ENCODE assay signal across 9 cellular contexts in the genomic region with DNA sequence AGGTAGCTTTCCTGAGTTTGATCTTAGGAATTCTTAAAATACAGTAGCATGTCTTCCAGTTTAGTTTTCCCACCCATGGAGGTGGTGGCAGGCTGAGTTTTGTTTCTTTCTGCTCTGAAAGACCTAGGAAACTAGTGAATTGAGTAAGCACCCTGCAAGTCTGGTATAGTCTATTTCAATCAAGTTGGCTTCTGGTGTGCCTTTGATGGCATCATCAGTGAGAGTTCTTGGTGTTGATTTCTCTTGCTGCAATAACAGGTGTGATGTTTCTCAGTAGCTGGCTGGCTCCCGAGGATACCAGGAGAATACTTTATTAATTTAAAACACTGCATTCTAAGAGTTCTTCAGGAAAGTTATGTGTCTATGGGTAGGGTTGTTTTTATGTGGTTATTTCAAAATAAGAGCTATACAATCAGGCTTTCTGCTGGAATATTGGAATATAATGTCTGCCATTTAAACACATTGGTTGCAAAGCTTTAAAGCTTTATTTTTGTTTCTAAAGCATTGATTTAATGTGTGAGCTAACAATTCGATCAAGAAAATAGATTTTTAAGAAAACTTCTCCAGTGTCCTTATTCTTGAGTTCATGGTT. TPM values are rescaled to one million over a fixed set of nuclear protein-coding genes. Genes with fewer than 3 reads are reported as not detected.
DNase-seq lines count a peak whose midpoint lies in the region; TF ChIP-seq lines count a peak whose summit lies in the region.
"Had no signal": no experiment of that assay in that cellular context is flagged by ENCODE, and none has a peak within 500 bp of the region (broad histone marks: within the 10 kb centered on the region; RNA-seq: fewer than 3 reads in every experiment).

No MANE protein-coding gene starts in this region.

- no peak overlapping the region for H3K4me3 Mint-ChIP-seq in progenitor cell of endocrine pancreas (ENCODE audit: low read depth)

- in situ Hi-C loops in transverse colon (cut with MboI; ENCODE audit: low pct_ligation_motif_present in 1 of 4, low pct_unique_long_range_greater_than_20kb in 1 of 4, low sequenced_read_pairs in 3 of 4), result loop anchor here in 1 of 4 donors (25.0 kb wide), 1 partner anchor 96 kb away; the partner anchor contains the start of gene RAB22A

- no peaks in the 10 kb centered on the region for H3K9me3 ChIP-seq in effector memory CD4-positive, alpha-beta T cell (ENCODE audit: control insufficient read depth, low read length)
- H3K9me3 ChIP-seq in transverse colon, result no peaks in the 10 kb centered on the region
- H3K9me3 ChIP-seq: thoracic aorta had no signal

- H3K27ac Mint-ChIP-seq in progenitor cell of endocrine pancreas, result no peak overlapping the region

- no peaks in the 10 kb centered on the region for H3K36me3 ChIP-seq in effector memory CD4-positive, alpha-beta T cell (ENCODE audit: control insufficient read depth, insufficient read depth, low read length)
- H3K36me3 ChIP-seq in transverse colon, result no peaks in the 10 kb centered on the region
- H3K36me3 ChIP-seq: thoracic aorta had no signal

- H3K36me3 Mint-ChIP-seq in progenitor cell of endocrine pancreas (ENCODE audit: insufficient read depth), result peaks cover 4% of the 10 kb centered on the region

- TF ChIP-seq CTCF in transverse colon (IDR thresholded peaks at IDR 0.05) (no peak), progenitor cell of endocrine pancreas (IDR thresholded peaks at IDR 0.05; ENCODE audit: unreplicated experiment) (no peak)

- no peaks in the 10 kb centered on the region for H3K27me3 ChIP-seq in effector memory CD4-positive, alpha-beta T cell (replicated peaks; ENCODE audit: control insufficient read depth, insufficient read depth, low read length, poor library complexity, severe bottlenecking)
- H3K27me3 ChIP-seq in transverse colon, result no peaks in the 10 kb centered on the region

- peak overlapping the region; percentile 10 for H3K4me3 ChIP-seq in effector memory CD4-positive, alpha-beta T cell (ENCODE audit: insufficient read depth, low read depth, low read length, poor library complexity, severe bottlenecking)
- no peak overlapping the region for H3K4me3 ChIP-seq in transverse colon
- H3K4me3 ChIP-seq: thoracic aorta had no signal

- peaks cover 14% of the 10 kb centered on the region for H3K4me1 Mint-ChIP-seq in progenitor cell of endocrine pancreas (ENCODE audit: low read depth)

- TF ChIP-seq EP300 in transverse colon (IDR thresholded peaks at IDR 0.05; ENCODE audit: low read depth), result no peak

- H3K9me3 Mint-ChIP-seq in progenitor cell of endocrine pancreas (ENCODE audit: low read depth), result no peaks in the 10 kb centered on the region

- no peak for TF ChIP-seq POLR2A in transverse colon (IDR thresholded peaks at IDR 0.05)

- 43 to 48% methylated on average over 2 of the region's 2 CpGs for WGBS in transverse colon (ENCODE audit: low coverage in 1 of 2), 2 donors

- intact Hi-C loops in transverse colon (cut with DNase I; ENCODE audit: low total_unique reads), result no loop called here

- H3K27ac ChIP-seq in effector memory CD4-positive, alpha-beta T cell (ENCODE audit: insufficient read depth, low read length, poor library complexity, severe bottlenecking), result peak overlapping the region; percentile 41
- peak overlapping the region in 3 of 4 donors; percentile 0 to 44 (median 38) for H3K27ac ChIP-seq in transverse colon

- H3K4me1 ChIP-seq in effector memory CD4-positive, alpha-beta T cell (ENCODE audit: control insufficient read depth, insufficient read depth, low read length, poor library complexity, severe bottlenecking), result peaks cover 13% of the 10 kb centered on the region
- peaks cover 0 to 43% (median 15%) of the 10 kb centered on the region in 4 donors for H3K4me1 ChIP-seq in transverse colon

- no peaks in the 10 kb centered on the region for H3K27me3 Mint-ChIP-seq in progenitor cell of endocrine pancreas

- DNase-seq in stimulated activated CD4-positive, alpha-beta T cell treated with anti-CD3 and anti-CD28 coated beads, Interleukin-15, amount 100 ng/mL, for 24 hours, result peak; percentile 15
- no peak for DNase-seq in stimulated activated CD4-positive, alpha-beta T cell treated with anti-CD3 and anti-CD28 coated beads, Interleukin-4, amount 100 ng/mL, for 1 hour
- peak; percentile 46 for DNase-seq in LHCN-M2 (ENCODE audit: low read depth)
- DNase-seq in effector memory CD4-positive, alpha-beta T cell, result no peak
- DNase-seq in transverse colon, result no peak
- DNase-seq in progenitor cell of endocrine pancreas (ENCODE audit: low spot score, unreplicated experiment), result no peak
- no peak for DNase-seq in stimulated activated CD8-positive, alpha-beta memory T cell treated with anti-CD3 and anti-CD28 coated beads, Interleukin-4, amount 100 ng/mL, for 48 hours
- DNase-seq in NCI-H510A treated with DMSO at 0.1 percent for 48 hours (lab: John Stamatoyannopoulos, UW), result no peak

RNA-seq across cellular contexts. Expression of gene VAPB, which starts 19.0 kb away (rescaled TPM):
- total RNA-seq in LHCN-M2 (2014; rRNA removed), result 9.9 and 16.0 TPM in 2 replicates
- polyA plus RNA-seq in LHCN-M2 (2012), result 31.0 TPM
- 10 to 100 TPM; 11.6 to 44.8 (median 28.0) TPM for total RNA-seq in transverse colon
- total RNA-seq in progenitor cell of endocrine pancreas, result 53.8 and 56.3 TPM in 2 replicates

Comparison
In these comparisons a context has a peak if more than half of its experiments do, and no peak if none do; other contexts are left out.
1. DNase-seq: peak in stimulated activated CD4-positive, alpha-beta T cell treated with anti-CD3 and anti-CD28 coated beads, Interleukin-15, amount 100 ng/mL, for 24 hours (single experiment) and LHCN-M2 (single experiment); none in stimulated activated CD4-positive, alpha-beta T cell treated with anti-CD3 and anti-CD28 coated beads, Interleukin-4, amount 100 ng/mL, for 1 hour (single experiment), effector memory CD4-positive, alpha-beta T cell (0 of 3), transverse colon (single experiment), progenitor cell of endocrine pancreas (single experiment), stimulated activated CD8-positive, alpha-beta memory T cell treated with anti-CD3 and anti-CD28 coated beads, Interleukin-4, amount 100 ng/mL, for 48 hours (single experiment) and NCI-H510A treated with DMSO at 0.1 percent for 48 hours (single experiment).